Comparison of ENCODE assay signal across 26 cellular contexts in the genomic region with DNA sequence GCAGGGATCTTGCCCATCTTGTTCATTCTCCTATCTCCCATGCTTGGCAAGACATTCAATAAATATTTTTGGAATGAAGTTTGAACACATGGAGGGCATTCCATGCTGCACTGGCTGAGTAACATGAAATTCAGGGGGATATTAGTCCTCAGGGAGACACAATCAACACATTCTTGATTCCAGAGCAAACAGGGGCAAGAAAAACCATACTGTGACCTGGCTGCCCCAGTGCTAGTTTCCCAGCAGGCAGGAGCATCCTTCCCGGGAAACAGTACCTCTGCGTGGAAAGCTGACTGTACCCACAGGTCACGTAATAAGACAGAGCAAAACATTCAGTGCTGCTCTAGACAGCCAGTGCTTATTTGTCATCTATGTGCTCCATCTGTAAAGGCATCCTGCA.
A peak's percentile ranks its signal among the peaks of the same experiment; 100 is the strongest.
DNase-seq lines count a peak whose midpoint lies in the region; ATAC-seq and TF ChIP-seq lines count a peak whose summit lies in the region.
"Had no signal": no experiment of that assay in that cellular context is flagged by ENCODE, and none has a peak within 500 bp of the region (broad histone marks: within the 10 kb centered on the region; RNA-seq: fewer than 3 reads in every experiment).

No MANE protein-coding gene starts in this region.

- no peak for TF ChIP-seq EP300 in sigmoid colon (IDR thresholded peaks at IDR 0.05)

- no peak for ATAC-seq in GM21526 (IDR thresholded peaks at IDR 0.05; ENCODE audit: low FRiP score, unreplicated experiment)
- ATAC-seq: esophagus mucosa, GM12878 had no signal

- no peaks in the 10 kb centered on the region for H3K27me3 ChIP-seq in sigmoid colon
- no peaks in the 10 kb centered on the region for H3K27me3 ChIP-seq in thyroid gland
- H3K27me3 ChIP-seq: heart left ventricle, tibial artery had no signal

- no peaks in the 10 kb centered on the region for H3K36me3 Mint-ChIP-seq in neural crest cell (ENCODE audit: low read depth)

- no peak overlapping the region for H3K4me3 Mint-ChIP-seq in neural crest cell
- H3K4me3 Mint-ChIP-seq: B cell; central memory CD8-positive, alpha-beta T cell had no signal

- H3K4me3 ChIP-seq in sigmoid colon = no peak overlapping the region
- H3K4me3 ChIP-seq in thyroid gland (replicated peaks in 1 of 3) = no peak overlapping the region
- H3K4me3 ChIP-seq: GM12878, heart left ventricle, tibial artery had no signal

- 52 to 92% methylated on average over 3 of the region's 3 CpGs for WGBS in sigmoid colon, 2 donors
- WGBS in thyroid gland, 2 donors = 67 to 89% methylated on average over 3 of the region's 3 CpGs

- TF ChIP-seq CTCF in neural crest cell (conservative IDR thresholded peaks at IDR 0.05) (no peak), sigmoid colon (IDR thresholded peaks at IDR 0.05) (no peak), thyroid gland (IDR thresholded peaks at IDR 0.05) (no peak)

- TF ChIP-seq POLR2A in sigmoid colon (IDR thresholded peaks at IDR 0.05) (no peak), thyroid gland (IDR thresholded peaks at IDR 0.05) (no peak)

- peaks cover 47% of the 10 kb centered on the region for H3K4me1 Mint-ChIP-seq in neural crest cell
- H3K4me1 Mint-ChIP-seq: B cell; central memory CD8-positive, alpha-beta T cell had no signal

- H3K9me3 ChIP-seq in sigmoid colon (no peaks in the 10 kb centered on the region), thyroid gland (no peaks in the 10 kb centered on the region)
- H3K9me3 ChIP-seq: heart left ventricle, tibial artery had no signal

- peaks cover 3% of the 10 kb centered on the region for H3K27me3 Mint-ChIP-seq in neural crest cell (ENCODE audit: low read depth)

- no peak overlapping the region for H3K27ac ChIP-seq in sigmoid colon
- H3K27ac ChIP-seq in thyroid gland = no peak overlapping the region
- H3K27ac ChIP-seq: tibial artery had no signal

- peak overlapping the region; percentile 68 for H3K27ac Mint-ChIP-seq in neural crest cell (ENCODE audit: unreplicated experiment)
- H3K27ac Mint-ChIP-seq: B cell had no signal

- no peaks in the 10 kb centered on the region for H3K9me3 Mint-ChIP-seq in neural crest cell
- H3K9me3 Mint-ChIP-seq: central memory CD8-positive, alpha-beta T cell had no signal

- H3K4me1 ChIP-seq in sigmoid colon = no peaks in the 10 kb centered on the region
- peaks cover 14 to 43% of the 10 kb centered on the region in 2 donors for H3K4me1 ChIP-seq in thyroid gland

- H3K36me3 ChIP-seq in sigmoid colon (no peaks in the 10 kb centered on the region), thyroid gland (no peaks in the 10 kb centered on the region)
- H3K36me3 ChIP-seq: heart left ventricle, tibial artery had no signal

- DNase-seq in AG20443 (ENCODE audit: low spot score) (peak; percentile 37), HS-27A (ENCODE audit: low read depth) (peak; percentile 49), cerebellar cortex (ENCODE audit: low spot score) (peak; percentile 15), neural crest cell (ENCODE audit: low read depth, low spot score) (no peak), sigmoid colon (no peak), posterior cingulate gyrus (no peak), thyroid gland (no peak)
- DNase-seq: activated CD4-positive, alpha-beta T cell treated with anti-CD3 and anti-CD28 coated beads for 48 hours; activated CD8-positive, alpha-beta memory T cell treated with anti-CD3 and anti-CD28 coated beads, Interleukin-2, amount 50 U/mL, for 48 hours; activated gamma-delta T cell; amygdala; effector CD4-positive, alpha-beta T cell; HCEC 1CT; MV-4-11; NCI-H187 treated with DMSO at 0.1 percent for 48 hours; NCI-H510A; occipital lobe; right cardiac atrium; stimulated activated naive CD4-positive, alpha-beta T cell; tibial artery had no signal

- intact Hi-C loops in sigmoid colon (cut with DNase I) = no loop called here
- intact Hi-C loops in posterior cingulate gyrus (cut with DNase I) = no loop called here
- intact Hi-C loops in thyroid gland (cut with DNase I) = no loop called here

Comparison
In these comparisons a context has a peak if more than half of its experiments do, and no peak if none do; other contexts are left out.
1. DNase-seq: peak in AG20443 (single experiment), HS-27A (single experiment) and cerebellar cortex (single experiment); none in neural crest cell (single experiment), sigmoid colon (single experiment), posterior cingulate gyrus (0 of 10) and thyroid gland (0 of 2).